In the genomic region with DNA sequence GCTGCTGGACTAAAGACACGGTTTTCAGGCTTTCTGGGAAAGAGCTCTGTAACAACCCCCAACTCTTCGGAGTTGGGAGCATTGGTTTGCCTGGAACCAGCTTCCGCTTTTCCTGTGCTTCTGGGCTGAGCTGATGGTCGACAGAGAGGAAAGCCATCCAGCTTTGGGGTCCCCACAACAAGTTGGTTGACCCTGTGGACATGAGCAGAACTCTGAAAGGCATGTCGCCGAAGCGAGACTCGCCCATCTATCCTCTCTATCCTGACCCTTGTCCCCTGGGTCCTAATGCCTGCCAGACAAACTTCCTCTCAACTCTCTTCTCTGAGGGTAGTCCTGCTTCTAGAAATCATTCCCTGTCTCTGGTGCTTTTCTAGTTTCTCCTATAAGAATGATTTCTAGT, we compare ENCODE assay signal across 8 cellular contexts. TPM values are rescaled to one million over a fixed set of nuclear protein-coding genes. Genes with fewer than 3 reads are reported as not detected.
DNase-seq lines count a peak whose midpoint lies in the region; ATAC-seq and TF ChIP-seq lines count a peak whose summit lies in the region.

No MANE protein-coding gene starts in this region.

- peaks cover 19% of the 10 kb centered on the region for H3K4me1 Mint-ChIP-seq in Caco-2 (ENCODE audit: low read depth, unreplicated experiment)

- H3K9ac ChIP-seq in IMR-90 (ENCODE audit: low read depth, low read length) = no peak overlapping the region

- peak overlapping the region; percentile 85 for H3K4me3 Mint-ChIP-seq in Caco-2 (ENCODE audit: unreplicated experiment)

- H3K27ac ChIP-seq in IMR-90 (ENCODE audit: insufficient read depth, low read length) (no peak overlapping the region), stomach (no peak overlapping the region)

- TF ChIP-seq RAD21 in IMR-90 (IDR thresholded peaks at IDR 0.05; ENCODE audit: low read length) = no peak

- H3K79me1 ChIP-seq in IMR-90 (ENCODE audit: low read depth in 1 of 2, low read length in 2 of 2) = no peaks in the 10 kb centered on the region

- H3K4me2 ChIP-seq in IMR-90 (ENCODE audit: low read depth, low read length) = peak overlapping the region; percentile 79

- no peak overlapping the region for H2AK9ac ChIP-seq in IMR-90 (replicated peaks; ENCODE audit: low read depth, low read length, poor library complexity)

- H3K9me3 ChIP-seq in Caco-2 = no peaks in the 10 kb centered on the region
- H3K9me3 ChIP-seq in IMR-90 (ENCODE audit: control insufficient read depth, insufficient read depth, low read length) = no peaks in the 10 kb centered on the region
- peaks cover 0 to 14% (median 2%) of the 10 kb centered on the region in 4 donors for H3K9me3 ChIP-seq in stomach

- H3K9me1 ChIP-seq in IMR-90 (ENCODE audit: insufficient read depth, low read length) = no peaks in the 10 kb centered on the region

- no peak for ATAC-seq in IMR-90 (ENCODE audit: low read depth)
- ATAC-seq in sciatic nerve = no peak

- no peak overlapping the region for H3K56ac ChIP-seq in IMR-90 (ENCODE audit: extremely low read depth, insufficient read depth, low read length)

- POLR2A ChIA-PET in Caco-2 (lab: Charles Lee) (no interaction called here), IMR-90 (lab: Charles Lee; ENCODE audit: unreplicated experiment) (no interaction called here)

- no peak overlapping the region for H2AK5ac ChIP-seq in IMR-90 (ENCODE audit: low read depth, low read length)

- H4K5ac ChIP-seq in IMR-90 (ENCODE audit: low read depth, low read length) = no peak overlapping the region

- CTCF ChIA-PET in Caco-2 (lab: Charles Lee) = no interaction called here
- CTCF ChIA-PET in IMR-90 (lab: Yijun Ruan, JAX) = no interaction called here

- H3K23ac ChIP-seq in IMR-90 (ENCODE audit: low read depth, low read length) = no peak overlapping the region

- peaks cover 8% of the 10 kb centered on the region for H3K27me3 Mint-ChIP-seq in Caco-2 (ENCODE audit: insufficient read depth, unreplicated experiment)

- H3K4me3 ChIP-seq in Caco-2 (ENCODE audit: low read depth, low read length) = peak overlapping the region; percentile 35
- peak overlapping the region; percentile 40; the same call in 1 of the 2 replicates for H3K4me3 ChIP-seq in IMR-90 (ENCODE audit: insufficient read depth, low read depth, low read length)
- H3K4me3 ChIP-seq in stomach = no peak overlapping the region

- no peak for TF ChIP-seq POLR2A in IMR-90 (IDR thresholded peaks at IDR 0.05; ENCODE audit: low read depth, low read length)
- TF ChIP-seq POLR2A in stomach (IDR thresholded peaks at IDR 0.05) = no peak

- no peak for TF ChIP-seq EP300 in stomach (IDR thresholded peaks at IDR 0.05)

- no peak overlapping the region for H3K18ac ChIP-seq in IMR-90 (ENCODE audit: low read depth, low read length)

- no peaks in the 10 kb centered on the region for H4K20me1 ChIP-seq in IMR-90 (ENCODE audit: insufficient read depth, low read length)

- no peak overlapping the region for H3K27ac Mint-ChIP-seq in Caco-2 (ENCODE audit: unreplicated experiment)

- TF ChIP-seq CTCF in Caco-2 (IDR thresholded peaks at IDR 0.05; ENCODE audit: insufficient read depth in 1 of 2, low read depth in 1 of 2, low read length in 1 of 2, severe bottlenecking in 1 of 2, unreplicated experiment in 1 of 2) (no peak), IMR-90 (conservative IDR thresholded peaks at IDR 0.05; ENCODE audit: low read depth, low read length) (no peak), stomach (IDR thresholded peaks at IDR 0.05) (no peak)

- no peak overlapping the region for H2BK120ac ChIP-seq in IMR-90 (ENCODE audit: low read depth, low read length)

- H3K36me3 Mint-ChIP-seq in Caco-2 (ENCODE audit: insufficient read depth, unreplicated experiment) = peaks cover 12% of the 10 kb centered on the region

- BruUV-seq in Caco-2 (replicated peaks; lab: Mats Ljungman, UMichigan) (no TSS peak), IMR-90 (replicated peaks; lab: Mats Ljungman, UMichigan) (no TSS peak)

- H3K9me3 Mint-ChIP-seq in Caco-2 (ENCODE audit: unreplicated experiment) = no peaks in the 10 kb centered on the region

- in situ Hi-C loops in IMR-90 (cut with MboI; ENCODE audit: low sequenced_read_pairs) = no loop called here

- H3K14ac ChIP-seq in IMR-90 (replicated peaks; ENCODE audit: low read depth, low read length) = no peak overlapping the region

- H2BK20ac ChIP-seq in IMR-90 (ENCODE audit: low read depth, low read length) = no peak overlapping the region

- peak overlapping the region; percentile 70 for H2AFZ ChIP-seq in IMR-90 (replicated peaks; ENCODE audit: low read length, poor library complexity)

- no peaks in the 10 kb centered on the region for H3K27me3 ChIP-seq in Caco-2 (replicated peaks; ENCODE audit: control insufficient read depth, insufficient read depth, low read length)
- no peaks in the 10 kb centered on the region; the same call in 1 of the 2 replicates for H3K27me3 ChIP-seq in IMR-90 (ENCODE audit: control insufficient read depth, insufficient read depth, low read length)
- H3K27me3 ChIP-seq in stomach = peaks cover 0 to 59% (median 20%) of the 10 kb centered on the region in 3 donors

- H2BK15ac ChIP-seq in IMR-90 (ENCODE audit: low read depth, low read length) = no peak overlapping the region

- H3K36me3 ChIP-seq in Caco-2 (ENCODE audit: control insufficient read depth, insufficient read depth, low read length) = no peaks in the 10 kb centered on the region
- no peaks in the 10 kb centered on the region for H3K36me3 ChIP-seq in IMR-90 (ENCODE audit: control insufficient read depth, insufficient read depth, low read length)
- no peaks in the 10 kb centered on the region for H3K36me3 ChIP-seq in stomach

- H3K4me1 ChIP-seq in Caco-2 (peaks cover 7% of the 10 kb centered on the region; the same call in 1 of the 2 replicates), IMR-90 (ENCODE audit: control insufficient read depth, insufficient read depth, low read length) (no peaks in the 10 kb centered on the region), stomach (peaks cover 0 to 5% (median 0%) of the 10 kb centered on the region in 4 donors)

- no peak overlapping the region for H4K8ac ChIP-seq in IMR-90 (ENCODE audit: low read depth in 2 of 2, low read length in 2 of 2)

- DNase-seq in Caco-2 (peak in 1 of 2 experiments; percentile 42), IMR-90 (no peak), UCSD-AML1 (lab: John Stamatoyannopoulos, UW; ENCODE audit: unreplicated experiment) (peak; percentile 42), kidney tubule cell (ENCODE audit: low spot score) (peak; percentile 28), stomach (no peak), sciatic nerve (ENCODE audit: low spot score) (no peak), NCI-H510A (lab: John Stamatoyannopoulos, UW) (no peak)
- DNase-seq in stimulated activated CD4-positive, alpha-beta T cell treated with anti-CD3 and anti-CD28 coated beads, Interleukin-12 subunit alpha, Interleukin-12 subunit beta, amount 100 ng/mL, for 4 hours = no peak

- no peak overlapping the region for H3K4ac ChIP-seq in IMR-90 (ENCODE audit: low read depth, low read length)

- 5% methylated on average over 4 of the region's 8 CpGs; no CpG with 5 or more reads in 1 of the 2 experiments for WGBS in IMR-90 (ENCODE audit: extremely low coverage in 2 of 2, insufficient read length in 1 of 2), 2 experiments
- 34 to 35% (median 35%) methylated on average over 8 of the region's 8 CpGs for WGBS in stomach, 5 donors

- intact Hi-C loops in Caco-2 (cut with micrococcal nuclease; ENCODE audit: unreplicated experiment) (no loop called here), IMR-90 (cut with micrococcal nuclease) (no loop called here), stomach (cut with DNase I; ENCODE audit: low total_unique reads) (no loop called here), sciatic nerve (cut with DNase I) (no loop called here)

- H2BK5ac ChIP-seq in IMR-90 (ENCODE audit: low read depth, low read length, poor library complexity, severe bottlenecking) = no peak overlapping the region

- no peak overlapping the region for H4K91ac ChIP-seq in IMR-90 (ENCODE audit: insufficient read depth, low read depth, low read length)

- dilution Hi-C loops in IMR-90 (cut with HindIII; ENCODE audit: low sequenced_read_pairs, unreplicated experiment) = no loop called here

TF ChIP-seq in IMR-90, 13 proteins besides CTCF, POLR2A, EP300 and RAD21:
- TF ChIP-seq BHLHE40 (IDR thresholded peaks at IDR 0.05; ENCODE audit: low read depth, low read length) (no peak), MAZ (IDR thresholded peaks at IDR 0.05; ENCODE audit: borderline replicate concordance, low read depth, low read length) (no peak), NFE2L2 (IDR thresholded peaks at IDR 0.05; ENCODE audit: low read depth, low read length) (no peak)

RNA-seq across cellular contexts. Expression of a gene that starts 31.9 kb away (rescaled TPM):
- total RNA-seq in Caco-2 (2022) (not detected in 2 replicates), IMR-90 (2012; rRNA removed) (0.18 and 0.28 TPM in 2 replicates), stomach (10 to 100 TPM in 3 of 5 donors, 1 to 10 TPM in 2; 2.0 to 91.0 (median 24.3) TPM), sciatic nerve (100 TPM)
- polyA plus RNA-seq in IMR-90 (2012; rRNA removed) (0.56 and 0.94 TPM in 2 replicates), stomach (10 to 100 TPM in 2 of 3 donors, 1 to 10 TPM in 1; 4.5 to 26.6 (median 12.2) TPM)
- polyA plus RNA-seq in IMR-90 (2012; cell fraction: cytosol; rRNA removed) = 0.21 and 0.48 TPM in 2 replicates
- polyA plus RNA-seq in IMR-90 (2012; cell fraction: nucleus; rRNA removed; ENCODE audit: low replicate concordance) = 0.03 and 0.57 TPM in 2 replicates

RNA-seq across cellular contexts. Expression of a gene that starts 51.0 kb away (rescaled TPM):
- 0.32 and 0.60 TPM in 2 replicates for total RNA-seq in Caco-2 (2022)
- total RNA-seq in IMR-90 (2012; rRNA removed) = 0.54 and 0.56 TPM in 2 replicates
- 0.50 and 0.67 TPM in 2 replicates for polyA plus RNA-seq in IMR-90 (2012; rRNA removed)
- polyA plus RNA-seq in IMR-90 (2012; cell fraction: cytosol; rRNA removed) = 0.25 and 0.44 TPM in 2 replicates
- 0.22 and 0.36 TPM in 2 replicates for polyA plus RNA-seq in IMR-90 (2012; cell fraction: nucleus; rRNA removed; ENCODE audit: low replicate concordance)
- under 1 TPM in 3 of 5 donors, not detected in 2; 0.45 to 0.73 (median 0.58) TPM for total RNA-seq in stomach
- 1 to 10 TPM in 1 of 3 donors, under 1 TPM in 2; 0.61 to 2.9 (median 0.98) TPM for polyA plus RNA-seq in stomach
- 13.4 TPM for total RNA-seq in sciatic nerve

Comparison
In these comparisons a context has a peak if more than half of its experiments do, and no peak if none do; other contexts are left out.
1. DNase-seq: peak in UCSD-AML1 (single experiment) and kidney tubule cell (single experiment); none in IMR-90 (single experiment), stomach (single experiment), sciatic nerve (single experiment), NCI-H510A (single experiment) and stimulated activated CD4-positive, alpha-beta T cell treated with anti-CD3 and anti-CD28 coated beads, Interleukin-12 subunit alpha, Interleukin-12 subunit beta, amount 100 ng/mL, for 4 hours (single experiment).
2. H3K4me3 ChIP-seq: peak in Caco-2 (single experiment) and IMR-90 (single experiment); none in stomach (0 of 4).